Comparison of ENCODE assay signal across 8 cellular contexts in the genomic region with DNA sequence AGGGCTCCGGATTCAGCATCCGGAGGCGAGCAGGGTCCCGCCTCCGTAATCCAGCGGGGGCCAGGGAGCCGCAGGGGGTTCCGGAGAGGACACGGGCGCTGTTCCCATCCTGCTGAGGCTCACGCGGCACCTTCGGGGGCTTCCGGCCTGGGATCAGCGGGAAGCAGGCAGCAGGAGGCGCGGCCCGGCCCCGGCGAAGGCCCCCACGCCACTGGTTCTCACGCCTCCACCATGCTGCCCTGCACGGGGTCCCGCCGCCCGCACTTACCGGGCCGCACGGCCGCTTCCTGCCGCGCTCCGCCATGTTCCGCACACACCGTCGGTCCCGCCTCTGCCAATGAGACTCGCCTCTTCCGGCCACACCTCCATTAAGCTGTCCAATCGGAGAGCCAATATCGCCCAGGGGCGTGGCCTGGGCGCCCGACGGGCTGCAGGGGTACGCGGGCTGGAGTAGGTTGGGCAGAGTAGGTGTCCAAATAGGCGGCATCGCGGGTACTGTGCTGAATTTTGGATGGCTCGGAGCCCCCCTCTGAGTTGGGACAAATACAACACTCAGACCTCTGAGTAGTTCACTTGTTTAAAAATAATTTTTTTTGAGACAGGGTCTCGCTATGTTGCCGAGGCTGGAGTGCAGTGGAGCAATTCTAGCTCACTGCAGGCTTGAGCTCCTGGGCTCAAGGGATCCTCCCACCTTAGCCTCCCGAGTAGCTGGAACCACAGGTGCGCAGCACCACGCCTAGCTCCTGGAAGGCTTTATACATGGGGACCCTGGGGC. TPM values are rescaled to one million over a fixed set of nuclear protein-coding genes. Genes with fewer than 3 reads are reported as not detected.
DNase-seq lines count a peak whose midpoint lies in the region; TF ChIP-seq lines count a peak whose summit lies in the region.

A gene with protein sequence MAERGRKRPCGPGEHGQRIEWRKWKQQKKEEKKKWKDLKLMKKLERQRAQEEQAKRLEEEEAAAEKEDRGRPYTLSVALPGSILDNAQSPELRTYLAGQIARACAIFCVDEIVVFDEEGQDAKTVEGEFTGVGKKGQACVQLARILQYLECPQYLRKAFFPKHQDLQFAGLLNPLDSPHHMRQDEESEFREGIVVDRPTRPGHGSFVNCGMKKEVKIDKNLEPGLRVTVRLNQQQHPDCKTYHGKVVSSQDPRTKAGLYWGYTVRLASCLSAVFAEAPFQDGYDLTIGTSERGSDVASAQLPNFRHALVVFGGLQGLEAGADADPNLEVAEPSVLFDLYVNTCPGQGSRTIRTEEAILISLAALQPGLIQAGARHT (minus strand): TSS at position 318 of the 775 bp plus-strand sequence. CDS start 14 bp downstream, at position 304.

- H3K27ac ChIP-seq in SK-N-SH (ENCODE audit: low read depth in 2 of 2, low read length in 1 of 2) (peak within 1 kb of the TSS; percentile 42 to 61; a peak in 3 of 4 replicates), temporal lobe (ENCODE audit: low read depth, low read length) (peak within 1 kb of the TSS; percentile 27)

- peaks cover 16% of the 10 kb centered on the region for H3F3A ChIP-seq in SK-N-SH (replicated peaks; ENCODE audit: insufficient read depth)

- WGBS in SK-N-SH (ENCODE audit: low lambda C conversion rate) = under 1% methylated on average over 16 of the region's 56 CpGs

- peaks cover 22 to 23% of the 10 kb centered on the region in 2 experiments for H3K36me3 ChIP-seq in SK-N-SH (replicated peaks in 1 of 2; ENCODE audit: control insufficient read depth in 1 of 2, insufficient read depth in 2 of 2, low read length in 1 of 2)

- H3K27ac Mint-ChIP-seq in HFFc6 = peak within 1 kb of the TSS; percentile 74
- peak within 1 kb of the TSS; percentile 94 for H3K27ac Mint-ChIP-seq in activated naive CD4-positive, alpha-beta T cell treated with anti-CD3 and anti-CD28 coated beads, Interleukin-2, amount 50 U/mL, for 24 hours

- TF ChIP-seq CTCF in HFFc6 (IDR thresholded peaks at IDR 0.05) (no peak), NB4 (IDR thresholded peaks at IDR 0.05; ENCODE audit: low read depth, low read length) (no peak), SK-N-SH (IDR thresholded peaks at IDR 0.05) (no peak)

- H3K36me3 Mint-ChIP-seq in HFFc6 (ENCODE audit: low read depth) = peaks cover 14% of the 10 kb centered on the region
- H3K36me3 Mint-ChIP-seq in activated naive CD4-positive, alpha-beta T cell treated with anti-CD3 and anti-CD28 coated beads, Interleukin-2, amount 50 U/mL, for 24 hours = peaks cover 9% of the 10 kb centered on the region

- no peaks in the 10 kb centered on the region for H4K20me1 ChIP-seq in SK-N-SH (ENCODE audit: insufficient read depth)

- H3K79me2 ChIP-seq in SK-N-SH (ENCODE audit: insufficient read depth) = peaks cover 25% of the 10 kb centered on the region; the same call in 1 of the 2 replicates

- no peaks in the 10 kb centered on the region for H3K9me3 ChIP-seq in SK-N-SH

- no peaks in the 10 kb centered on the region for H3K27me3 ChIP-seq in SK-N-SH (ENCODE audit: insufficient read depth)

- H3K4me3 Mint-ChIP-seq in HFFc6 = peak within 1 kb of the TSS; percentile 96
- peak within 1 kb of the TSS; percentile 96 for H3K4me3 Mint-ChIP-seq in activated naive CD4-positive, alpha-beta T cell treated with anti-CD3 and anti-CD28 coated beads, Interleukin-2, amount 50 U/mL, for 24 hours

- H3K4me3 ChIP-seq in NB4 (ENCODE audit: low read depth, low read length) = peak within 1 kb of the TSS; percentile 89
- peak within 1 kb of the TSS; percentile 70 to 75 for H3K4me3 ChIP-seq in SK-N-SH (ENCODE audit: low read depth in 2 of 2, low read length in 1 of 2)

- H3K4me1 Mint-ChIP-seq in HFFc6 (ENCODE audit: low read depth) = peaks cover 10% of the 10 kb centered on the region
- peaks cover 24% of the 10 kb centered on the region for H3K4me1 Mint-ChIP-seq in activated naive CD4-positive, alpha-beta T cell treated with anti-CD3 and anti-CD28 coated beads, Interleukin-2, amount 50 U/mL, for 24 hours

- TF ChIP-seq RAD21 in SK-N-SH (IDR thresholded peaks at IDR 0.05; ENCODE audit: low read length) = no peak

- peak within 1 kb of the TSS; percentile 71 for H2AFZ ChIP-seq in SK-N-SH (ENCODE audit: low read depth)

- no peaks in the 10 kb centered on the region for H3K9me2 ChIP-seq in SK-N-SH

- H3K27me3 Mint-ChIP-seq in HFFc6 (ENCODE audit: insufficient read depth) = peaks cover 2% of the 10 kb centered on the region; the same call in 1 of the 2 replicates
- no peaks in the 10 kb centered on the region for H3K27me3 Mint-ChIP-seq in activated naive CD4-positive, alpha-beta T cell treated with anti-CD3 and anti-CD28 coated beads, Interleukin-2, amount 50 U/mL, for 24 hours

- H3K9ac ChIP-seq in SK-N-SH = peak within 1 kb of the TSS; percentile 70

- DNase-seq in GM04503 (ENCODE audit: low read depth) (peak; percentile 49), HFFc6 (peak; percentile 88), NB4 (ENCODE audit: low read depth) (peak; percentile 95), SK-N-SH (peak; percentile 98), globus pallidus (ENCODE audit: low spot score) (peak; percentile 90), occipital lobe (lab: John Stamatoyannopoulos, UW) (peak; percentile 92)

- peaks cover 0 to 6% of the 10 kb centered on the region in 2 experiments; a peak in 1 of 4 replicates for H3K4me1 ChIP-seq in SK-N-SH (ENCODE audit: control insufficient read depth in 1 of 2, insufficient read depth in 2 of 2, low read depth in 1 of 2, low read length in 1 of 2)

- CTCF ChIA-PET in SK-N-SH (lab: Yijun Ruan, JAX) = interaction anchor here (0.6 to 3.7 kb wide), 6 partner anchors 11 to 128 kb away, joined by 3 to 34 read pairs (median 3); partner anchors contain the start of genes ENDOG, PKN3 and ZDHHC12

- H3K4me2 ChIP-seq in SK-N-SH = peak within 1 kb of the TSS; percentile 92

- H3K9me3 Mint-ChIP-seq in HFFc6 = no peaks in the 10 kb centered on the region
- no peaks in the 10 kb centered on the region for H3K9me3 Mint-ChIP-seq in activated naive CD4-positive, alpha-beta T cell treated with anti-CD3 and anti-CD28 coated beads, Interleukin-2, amount 50 U/mL, for 24 hours

- POLR2A ChIA-PET in SK-N-SH (lab: Yijun Ruan, JAX) = interaction anchor here (0.5 to 1.5 kb wide), 9 partner anchors 8 to 517 kb away, joined by 3 to 13 read pairs (median 5); partner anchors contain the start of gene ENDOG

- peak; percentile 81 for TF ChIP-seq POLR2A in NB4 (IDR thresholded peaks at IDR 0.05; ENCODE audit: extremely low read depth, insufficient read length)

- no peak for TF ChIP-seq EP300 in SK-N-SH (IDR thresholded peaks at IDR 0.05; ENCODE audit: borderline replicate concordance in 1 of 2, low read depth in 1 of 2, low read length in 1 of 2)

TF ChIP-seq in SK-N-SH, 30 proteins besides CTCF, POLR2A, EP300 and RAD21 (continues in another document):
- peak; percentile 86 for TF ChIP-seq POLR2AphosphoS5 (IDR thresholded peaks at IDR 0.05; ENCODE audit: low read depth, low read length)
- TF ChIP-seq NFIC (IDR thresholded peaks at IDR 0.05; ENCODE audit: borderline replicate concordance) = no peak
- no peak for TF ChIP-seq TEAD4 (IDR thresholded peaks at IDR 0.05; ENCODE audit: borderline replicate concordance, insufficient read depth)
- TF ChIP-seq ZBTB33 (IDR thresholded peaks at IDR 0.05; ENCODE audit: borderline replicate concordance, low read depth) = no peak
- TF ChIP-seq TAF1 (IDR thresholded peaks at IDR 0.05; ENCODE audit: borderline replicate concordance, low read depth, low read length) = peak; percentile 85; the same call in 1 of the 2 replicates
- no peak for TF ChIP-seq TCF12 (IDR thresholded peaks at IDR 0.05)
- TF ChIP-seq JUND (IDR thresholded peaks at IDR 0.05) = no peak; the same call in 1 of the 2 replicates
- no peak; the same call in 1 of the 2 replicates for TF ChIP-seq PBX3 (IDR thresholded peaks at IDR 0.05)
- TF ChIP-seq YY1 (IDR thresholded peaks at IDR 0.05; ENCODE audit: low read depth) = peak; percentile 94
- no peak for TF ChIP-seq CHD2 (IDR thresholded peaks at IDR 0.05; ENCODE audit: low read length, partially characterized antibody)
- no peak for TF ChIP-seq RCOR1 (IDR thresholded peaks at IDR 0.05; ENCODE audit: low read length)
- TF ChIP-seq RXRA (IDR thresholded peaks at IDR 0.05; ENCODE audit: borderline replicate concordance, low read depth) = no peak

RNA-seq across cellular contexts. Expression of the gene that starts here (rescaled TPM):
- 10 to 100 TPM; 33.2 to 46.8 (median 38.2) TPM for total RNA-seq in HFFc6 (2021; fragmentation: NEBNext Ultra II Directional; extraction: Animal tissue kit (Norgen Biotek cat#: 25700))
- polyA plus RNA-seq in SK-N-SH (2012; rRNA removed) = 43.5 and 44.2 TPM in 2 replicates
- polyA plus RNA-seq in SK-N-SH (2012; cell fraction: cytosol; rRNA removed) = 16.0 and 25.7 TPM in 2 replicates
- 134 and 140 TPM in 2 replicates for polyA plus RNA-seq in SK-N-SH (2012; cell fraction: nucleus; rRNA removed)
- total RNA-seq in occipital lobe = 14.2 TPM
- total RNA-seq in temporal lobe = 10.8 TPM

Comparison
In these comparisons a context has a peak if more than half of its experiments do, and no peak if none do; other contexts are left out.
1. Peak in every context shown above with its lines: DNase-seq, H3K4me3 ChIP-seq and H3K27ac ChIP-seq.